ENCODE assay signal across 8 cellular contexts in genomic region chr10:31602541-31603244, GRCh38.
A peak's percentile ranks its signal among the peaks of the same experiment; 100 is the strongest.
DNase-seq lines count a peak whose midpoint lies in the region; ATAC-seq and TF ChIP-seq lines count a peak whose summit lies in the region.

No MANE protein-coding gene starts in this region.

- H3K27ac Mint-ChIP-seq in activated CD4-positive, alpha-beta T cell treated with anti-CD3 and anti-CD28 coated beads, Interleukin-2, amount 10 ng/mL, durations not matched to agents 24 days and 14 days: no peak overlapping the region

- H3K27me3 Mint-ChIP-seq in activated CD4-positive, alpha-beta T cell treated with anti-CD3 and anti-CD28 coated beads, Interleukin-2, amount 10 ng/mL, durations not matched to agents 24 days and 14 days: peaks cover 1% of the 10 kb centered on the region

- no peak for ATAC-seq in GM19397 (IDR thresholded peaks at IDR 0.05; ENCODE audit: unreplicated experiment)

- no peaks in the 10 kb centered on the region for H3K36me3 Mint-ChIP-seq in activated CD4-positive, alpha-beta T cell treated with anti-CD3 and anti-CD28 coated beads, Interleukin-2, amount 10 ng/mL, durations not matched to agents 24 days and 14 days (ENCODE audit: low read depth)

- no peaks in the 10 kb centered on the region for H3K9me3 ChIP-seq in colonic mucosa
- H3K9me3 ChIP-seq in spleen: no peaks in the 10 kb centered on the region

- no peak for TF ChIP-seq POLR2A in spleen (IDR thresholded peaks at IDR 0.05)

- 27 to 37% (median 34%) methylated on average over 21 to 23 of the region's 23 CpGs for WGBS in spleen, 5 donors

- H3K9me3 Mint-ChIP-seq in activated CD4-positive, alpha-beta T cell treated with anti-CD3 and anti-CD28 coated beads, Interleukin-2, amount 10 ng/mL, durations not matched to agents 24 days and 14 days: no peaks in the 10 kb centered on the region

- peak overlapping the region; percentile 38 to 66 for H3K9ac ChIP-seq in colonic mucosa (ENCODE audit: low read depth in 2 of 2, low read length in 2 of 2)

- H3K27me3 ChIP-seq in colonic mucosa (no peaks in the 10 kb centered on the region), layer of hippocampus (ENCODE audit: control insufficient read depth, insufficient read depth, low read length) (no peaks in the 10 kb centered on the region), spleen (replicated peaks in 1 of 7) (peaks cover 0 to 12% (median 0%) of the 10 kb centered on the region in 7 donors)

- intact Hi-C loops in activated CD4-positive, alpha-beta T cell treated with anti-CD3 and anti-CD28 coated beads, Interleukin-2, amount 10 ng/mL, durations not matched to agents 24 days and 14 days (cut with micrococcal nuclease): loop anchor here (1.0 to 10.0 kb wide), 6 partner anchors 105 to 1168 kb away; partner anchors contain the start of genes MAP3K8 and ZEB1
- intact Hi-C loops in colonic mucosa (cut with DNase I): loop anchor here (10.0 kb wide), 1 partner anchor 152 kb away; no protein-coding TSS in a partner anchor
- intact Hi-C loops in spleen (cut with DNase I; ENCODE audit: low total_unique reads): no loop called here

- peak overlapping the region; percentile 56 for H3K4me3 ChIP-seq in colonic mucosa
- peak overlapping the region; percentile 51 to 83 (median 62) for H3K4me3 ChIP-seq in spleen

- H3K4me1 Mint-ChIP-seq in activated CD4-positive, alpha-beta T cell treated with anti-CD3 and anti-CD28 coated beads, Interleukin-2, amount 10 ng/mL, durations not matched to agents 24 days and 14 days: peaks cover 26% of the 10 kb centered on the region

- H3K36me3 ChIP-seq in colonic mucosa (no peaks in the 10 kb centered on the region), spleen (no peaks in the 10 kb centered on the region)

- H3K4me1 ChIP-seq in colonic mucosa (no peaks in the 10 kb centered on the region), spleen (peaks cover 0 to 20% (median 7%) of the 10 kb centered on the region in 6 donors)

- DNase-seq in activated CD4-positive, alpha-beta T cell treated with anti-CD3 and anti-CD28 coated beads, Interleukin-2, amount 10 ng/mL, durations not matched to agents 24 days and 14 days: no peak
- DNase-seq in activated CD4-positive, alpha-beta T cell treated with anti-CD3 and anti-CD28 coated beads, Interleukin-2, amount 50 U/mL, for 48 hours: no peak
- DNase-seq in NCI-H510A treated with DMSO at 0.1 percent for 48 hours (lab: John Stamatoyannopoulos, UW): peak; percentile 5
- DNase-seq in colonic mucosa: peak; percentile 64
- DNase-seq in spleen: peak; percentile 81
- DNase-seq in NCI-H2107 treated with DMSO at 0.1 percent for 48 hours (lab: John Stamatoyannopoulos, UW; ENCODE audit: unreplicated experiment): no peak

- no peak for TF ChIP-seq CTCF in colonic mucosa (IDR thresholded peaks at IDR 0.05)
- TF ChIP-seq CTCF in spleen (IDR thresholded peaks at IDR 0.05 in 8 of 11, conservative IDR thresholded peaks at IDR 0.05 in 3 of 11): no peak

- H3K4me3 Mint-ChIP-seq in activated CD4-positive, alpha-beta T cell treated with anti-CD3 and anti-CD28 coated beads, Interleukin-2, amount 10 ng/mL, durations not matched to agents 24 days and 14 days: peak overlapping the region; percentile 88

- H3K27ac ChIP-seq in colonic mucosa: peak overlapping the region; percentile 62
- H3K27ac ChIP-seq in layer of hippocampus (ENCODE audit: low read depth, low read length): peak overlapping the region; percentile 68
- peak overlapping the region; percentile 46 to 86 (median 78) for H3K27ac ChIP-seq in spleen

Comparison
In these comparisons a context has a peak if more than half of its experiments do, and no peak if none do; other contexts are left out.
1. DNase-seq: peak in NCI-H510A treated with DMSO at 0.1 percent for 48 hours (single experiment), colonic mucosa (single experiment) and spleen (single experiment); none in activated CD4-positive, alpha-beta T cell treated with anti-CD3 and anti-CD28 coated beads, Interleukin-2, amount 10 ng/mL, durations not matched to agents 24 days and 14 days (single experiment), activated CD4-positive, alpha-beta T cell treated with anti-CD3 and anti-CD28 coated beads, Interleukin-2, amount 50 U/mL, for 48 hours (0 of 2) and NCI-H2107 treated with DMSO at 0.1 percent for 48 hours (single experiment).
2. Peak in every context shown above with its lines, with median percentiles within 50 percentile points of each other: H3K27ac ChIP-seq.